ENCODE assay signal across 1 cellular context in the genomic region with DNA sequence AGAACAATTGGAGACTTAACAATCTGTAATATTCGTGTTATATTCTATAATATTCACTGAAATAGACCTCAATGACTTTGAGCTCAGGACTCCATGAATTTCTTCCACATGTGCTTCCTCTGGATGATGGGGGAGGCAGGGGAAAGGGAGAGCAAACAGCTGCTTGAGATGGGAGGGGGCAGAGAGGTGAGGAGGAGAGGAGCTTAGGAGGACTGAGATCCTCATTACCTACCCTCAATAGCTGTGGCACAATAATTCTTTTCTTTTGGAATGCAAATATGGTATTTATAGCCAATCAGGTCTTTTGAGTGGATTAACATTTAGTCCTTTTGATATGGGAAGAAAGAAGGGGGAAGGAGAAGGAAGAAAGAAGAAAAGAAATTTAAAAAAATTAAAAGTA.
TF ChIP-seq lines count a peak whose summit lies in the region.

No MANE protein-coding gene starts in this region.

TF ChIP-seq in IMR-90, 13 proteins besides CTCF, POLR2A, EP300 and RAD21 (continued from another document):
- TF ChIP-seq RCOR1 (IDR thresholded peaks at IDR 0.05; ENCODE audit: insufficient replicate concordance, low read length), result no peak
- TF ChIP-seq BHLHE40 (IDR thresholded peaks at IDR 0.05; ENCODE audit: low read depth, low read length), result no peak
- TF ChIP-seq NFE2L2 (IDR thresholded peaks at IDR 0.05; ENCODE audit: low read depth, low read length), result no peak
- TF ChIP-seq, protein P1, sequence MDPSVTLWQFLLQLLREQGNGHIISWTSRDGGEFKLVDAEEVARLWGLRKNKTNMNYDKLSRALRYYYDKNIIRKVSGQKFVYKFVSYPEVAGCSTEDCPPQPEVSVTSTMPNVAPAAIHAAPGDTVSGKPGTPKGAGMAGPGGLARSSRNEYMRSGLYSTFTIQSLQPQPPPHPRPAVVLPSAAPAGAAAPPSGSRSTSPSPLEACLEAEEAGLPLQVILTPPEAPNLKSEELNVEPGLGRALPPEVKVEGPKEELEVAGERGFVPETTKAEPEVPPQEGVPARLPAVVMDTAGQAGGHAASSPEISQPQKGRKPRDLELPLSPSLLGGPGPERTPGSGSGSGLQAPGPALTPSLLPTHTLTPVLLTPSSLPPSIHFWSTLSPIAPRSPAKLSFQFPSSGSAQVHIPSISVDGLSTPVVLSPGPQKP (IDR thresholded peaks at IDR 0.05; ENCODE audit: borderline replicate concordance, low read depth, low read length), result no peak
- TF ChIP-seq MAZ (IDR thresholded peaks at IDR 0.05; ENCODE audit: borderline replicate concordance, low read depth, low read length), result no peak
- TF ChIP-seq, protein P2, sequence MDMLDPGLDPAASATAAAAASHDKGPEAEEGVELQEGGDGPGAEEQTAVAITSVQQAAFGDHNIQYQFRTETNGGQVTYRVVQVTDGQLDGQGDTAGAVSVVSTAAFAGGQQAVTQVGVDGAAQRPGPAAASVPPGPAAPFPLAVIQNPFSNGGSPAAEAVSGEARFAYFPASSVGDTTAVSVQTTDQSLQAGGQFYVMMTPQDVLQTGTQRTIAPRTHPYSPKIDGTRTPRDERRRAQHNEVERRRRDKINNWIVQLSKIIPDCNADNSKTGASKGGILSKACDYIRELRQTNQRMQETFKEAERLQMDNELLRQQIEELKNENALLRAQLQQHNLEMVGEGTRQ (IDR thresholded peaks at IDR 0.05; ENCODE audit: low read depth, low read length), result no peak
- TF ChIP-seq FOS (IDR thresholded peaks at IDR 0.05; ENCODE audit: low read depth, low read length), result no peak
- TF ChIP-seq RFX5 (IDR thresholded peaks at IDR 0.05; ENCODE audit: low read depth, low read length), result no peak
- no peak for TF ChIP-seq MAFK (IDR thresholded peaks at IDR 0.05; ENCODE audit: low read depth, low read length)
